In the genomic region with DNA sequence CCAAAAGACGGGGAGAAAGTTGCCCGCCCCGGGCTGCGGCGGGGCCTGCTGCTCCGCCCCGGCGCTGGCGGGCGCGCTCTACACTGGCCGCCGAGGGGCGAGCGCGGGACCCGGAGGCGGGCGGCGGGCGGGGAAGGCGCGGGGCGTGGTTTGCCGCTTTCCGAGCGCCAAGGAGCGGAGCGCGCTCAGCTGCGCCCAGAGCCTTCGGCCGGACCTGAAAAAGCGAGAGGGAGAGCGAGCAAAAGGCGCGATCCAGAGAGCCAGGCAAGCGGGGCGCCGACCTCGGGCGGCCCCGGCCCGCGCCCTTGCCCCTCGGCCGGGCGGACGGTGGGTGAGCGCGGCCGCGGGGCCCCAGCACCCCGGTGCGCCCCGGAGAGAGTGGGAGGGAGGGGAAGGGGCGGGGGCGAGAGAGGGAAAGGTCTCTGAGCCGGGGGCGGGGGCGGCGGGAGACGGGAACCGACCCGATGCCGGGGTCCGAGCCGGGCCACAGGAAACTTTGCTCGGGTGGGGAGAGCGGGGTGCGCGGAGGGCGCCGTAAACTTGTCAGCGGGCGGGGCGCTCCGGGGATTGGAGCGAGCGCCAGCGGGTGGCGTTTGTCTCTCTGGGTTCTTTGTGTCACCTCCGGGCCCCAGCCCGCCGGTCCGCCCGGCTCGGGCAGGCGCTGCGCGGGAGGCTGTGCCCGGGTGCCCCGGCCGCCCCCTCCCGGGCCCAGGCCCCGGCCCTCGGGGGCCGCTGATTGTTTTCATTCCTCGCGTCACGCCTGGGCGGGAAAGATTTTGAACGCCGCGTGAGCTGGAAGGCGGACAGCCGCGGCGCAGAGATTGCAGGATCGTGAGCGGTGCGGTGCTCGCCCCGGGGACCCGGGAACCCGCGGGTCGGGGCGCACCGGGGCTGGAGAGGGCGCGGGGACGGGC, we compare ENCODE assay signal across 8 cellular contexts. TPM values are rescaled to one million over a fixed set of nuclear protein-coding genes. Genes with fewer than 3 reads are reported as not detected.
A peak's percentile ranks its signal among the peaks of the same experiment; 100 is the strongest.
DNase-seq lines count a peak whose midpoint lies in the region; ATAC-seq lines count a peak whose summit lies in the region.

Gene SYNE2 (plus strand): TSS at position 188 of the 914 bp plus-strand sequence. CDS start 56,145 bp downstream, outside the sequence.

- peak within 1 kb of the TSS; percentile 91 for H3K27ac Mint-ChIP-seq in activated CD4-positive, alpha-beta memory T cell treated with anti-CD3 and anti-CD28 coated beads, Interleukin-2, amount 10 ng/mL, durations not matched to agents 7 days and 5 days

- peaks cover 24% of the 10 kb centered on the region for H3K36me3 Mint-ChIP-seq in activated CD4-positive, alpha-beta memory T cell treated with anti-CD3 and anti-CD28 coated beads, Interleukin-2, amount 10 ng/mL, durations not matched to agents 7 days and 5 days (ENCODE audit: low read depth)

- peak within 1 kb of the TSS; percentile 97 for H3K4me3 Mint-ChIP-seq in activated CD4-positive, alpha-beta memory T cell treated with anti-CD3 and anti-CD28 coated beads, Interleukin-2, amount 10 ng/mL, durations not matched to agents 7 days and 5 days

- H3K9me3 Mint-ChIP-seq in activated CD4-positive, alpha-beta memory T cell treated with anti-CD3 and anti-CD28 coated beads, Interleukin-2, amount 10 ng/mL, durations not matched to agents 7 days and 5 days: peaks cover 2% of the 10 kb centered on the region

- H3K4me1 Mint-ChIP-seq in activated CD4-positive, alpha-beta memory T cell treated with anti-CD3 and anti-CD28 coated beads, Interleukin-2, amount 10 ng/mL, durations not matched to agents 7 days and 5 days: peaks cover 44% of the 10 kb centered on the region

- POLR2A ChIA-PET in activated CD4-positive, alpha-beta memory T cell treated with anti-CD3 and anti-CD28 coated beads, Interleukin-2, amount 10 ng/mL, durations not matched to agents 7 days and 5 days (lab: Charles Lee): interaction anchor here (0.9 to 7.4 kb wide), 17 partner anchors 13 to 651 kb away, joined by 3 to 178 read pairs (median 4); partner anchors contain the start of gene ZBTB1

- peaks cover 10% of the 10 kb centered on the region for H3K27me3 Mint-ChIP-seq in activated CD4-positive, alpha-beta memory T cell treated with anti-CD3 and anti-CD28 coated beads, Interleukin-2, amount 10 ng/mL, durations not matched to agents 7 days and 5 days

- ATAC-seq in GM18861 (IDR thresholded peaks at IDR 0.05; ENCODE audit: unreplicated experiment) (peak; percentile 48), HG03095 (IDR thresholded peaks at IDR 0.05; ENCODE audit: unreplicated experiment) (peak; percentile 85)

- DNase-seq in AG08395 (ENCODE audit: low spot score) (peak; percentile 82), NCI-H460 (ENCODE audit: extremely low read depth, low read depth) (peak; percentile 65), lung microvascular endothelial cell (ENCODE audit: low read depth in 2 of 2) (peak; percentile 80 to 81)
- peak; percentile 84 for DNase-seq in activated CD4-positive, alpha-beta memory T cell treated with anti-CD3 and anti-CD28 coated beads, Interleukin-2, amount 10 ng/mL, durations not matched to agents 7 days and 5 days
- peak; percentile 76 for DNase-seq in effector CD4-positive, alpha-beta T cell
- DNase-seq in stimulated activated CD8-positive, alpha-beta memory T cell treated with anti-CD3 and anti-CD28 coated beads, Interleukin-12 subunit alpha, Interleukin-12 subunit beta, amount 100 ng/mL, for 1 hour (ENCODE audit: low read depth): peak; percentile 67

- CTCF ChIA-PET in activated CD4-positive, alpha-beta memory T cell treated with anti-CD3 and anti-CD28 coated beads, Interleukin-2, amount 10 ng/mL, durations not matched to agents 7 days and 5 days (lab: Charles Lee): interaction anchor here (0.7 to 3.9 kb wide), 11 partner anchors 11 to 486 kb away, joined by 3 to 21 read pairs (median 4); partner anchors contain the start of gene ESR2

RNA-seq across cellular contexts. Expression of gene SYNE2, which starts in this region (rescaled TPM):
- total RNA-seq in NCI-H460 (2014; rRNA removed; shearing (Covaris generic)): 9.1 and 10.1 TPM in 2 replicates
- 37.7 and 42.8 TPM in 2 replicates for polyA plus RNA-seq in NCI-H460 (2014; cell fraction: nucleus; rRNA removed)
- 10 to 100 TPM; 77.7 to 82.4 TPM for total RNA-seq in activated CD4-positive, alpha-beta memory T cell treated with anti-CD3 and anti-CD28 coated beads, Interleukin-2, amount 10 ng/mL, durations not matched to agents 7 days and 5 days
- total RNA-seq in lung microvascular endothelial cell: 43.6 and 50.2 TPM in 2 replicates

Comparison
In these comparisons a context has a peak if more than half of its experiments do, and no peak if none do; other contexts are left out.
1. Peak in every context shown above with its lines: DNase-seq and ATAC-seq.